ENCODE assay signal across 7 cellular contexts in genomic region chr9:137294684-137295312, GRCh38. TPM values are rescaled to one million over a fixed set of nuclear protein-coding genes. Genes with fewer than 3 reads are reported as not detected.
A peak's percentile ranks its signal among the peaks of the same experiment; 100 is the strongest.
DNase-seq lines count a peak whose midpoint lies in the region; ATAC-seq and TF ChIP-seq lines count a peak whose summit lies in the region.

No MANE protein-coding gene starts in this region.

- H3K27ac ChIP-seq in Peyer's patch (peak overlapping the region; percentile 5 to 99 (median 90)), osteoblast (ENCODE audit: low read depth, low read length) (no peak overlapping the region)

- no peak for DNase-seq in Peyer's patch
- DNase-seq in epithelial cell of esophagus (ENCODE audit: low read depth) = peak; percentile 51
- DNase-seq in osteoblast (ENCODE audit: insufficient read length, low spot score, missing footprints) = peak; percentile 98
- no peak for DNase-seq in middle frontal gyrus (ENCODE audit: extremely low spot score, low spot score)
- DNase-seq in NCI-H187 treated with DMSO at 0.1 percent for 48 hours (lab: John Stamatoyannopoulos, UW) = no peak

- no peaks in the 10 kb centered on the region for H3K79me2 ChIP-seq in osteoblast (ENCODE audit: insufficient read depth, low read length)

- peak overlapping the region; percentile 51 for H3K4me2 ChIP-seq in osteoblast (ENCODE audit: insufficient read depth, low read length)

- no peak for ATAC-seq in GM18907 (IDR thresholded peaks at IDR 0.05; ENCODE audit: unreplicated experiment)

- H3K4me3 ChIP-seq in Peyer's patch = peak overlapping the region; percentile 25 to 88 (median 60)
- no peak overlapping the region for H3K4me3 ChIP-seq in epithelial cell of esophagus (ENCODE audit: low read length)
- peak overlapping the region; percentile 13 for H3K4me3 ChIP-seq in osteoblast (ENCODE audit: insufficient read depth, low read length)

- H3K4me1 ChIP-seq in Peyer's patch = peaks cover 5 to 43% (median 13%) of the 10 kb centered on the region in 4 donors
- peaks cover 4% of the 10 kb centered on the region for H3K4me1 ChIP-seq in osteoblast (ENCODE audit: insufficient read depth, low read length)

- H3K36me3 ChIP-seq in Peyer's patch = no peaks in the 10 kb centered on the region
- H3K36me3 ChIP-seq in osteoblast (ENCODE audit: insufficient read depth, low read length) = no peaks in the 10 kb centered on the region

- peaks cover 3% of the 10 kb centered on the region for H4K20me1 ChIP-seq in osteoblast (ENCODE audit: insufficient read depth, low read length)

- H2AFZ ChIP-seq in osteoblast (ENCODE audit: low read length) = no peak overlapping the region

- TF ChIP-seq POLR2A in Peyer's patch (IDR thresholded peaks at IDR 0.05) = no peak

- TF ChIP-seq CTCF in GM12873 (IDR thresholded peaks at IDR 0.05; ENCODE audit: insufficient read depth, low read depth, low read length, missing control alignments) (peak; percentile 38), Peyer's patch (IDR thresholded peaks at IDR 0.05) (peak in 2 of 6 experiments; percentile 7 to 38), epithelial cell of esophagus (IDR thresholded peaks at IDR 0.05; ENCODE audit: insufficient read depth, low read depth, low read length, missing control alignments) (peak; percentile 39), osteoblast (IDR thresholded peaks at IDR 0.05; ENCODE audit: extremely low read depth, low read depth, low read length) (peak; percentile 44)

- H3K27me3 ChIP-seq in Peyer's patch = no peaks in the 10 kb centered on the region
- H3K27me3 ChIP-seq in osteoblast (ENCODE audit: insufficient read depth, low read length) = peaks cover 44% of the 10 kb centered on the region

- H3K9me3 ChIP-seq in Peyer's patch (no peaks in the 10 kb centered on the region), osteoblast (ENCODE audit: low read depth, low read length) (peaks cover 3% of the 10 kb centered on the region)

RNA-seq across cellular contexts. Expression of gene NRARP, which starts 7.3 kb away (rescaled TPM):
- total RNA-seq in Peyer's patch (10 to 100 TPM; 35.3 to 56.1 (median 43.8) TPM), osteoblast (under 0.01 TPM in 2 replicates)

RNA-seq across cellular contexts. Expression of gene TOR4A, which starts 17.3 kb away (rescaled TPM):
- total RNA-seq in Peyer's patch (10 to 100 TPM; 33.8 to 45.7 (median 39.2) TPM), osteoblast (0.29 and 2.5 TPM in 2 replicates)

RNA-seq across cellular contexts. Expression of gene NELFB, which starts 39.7 kb away (rescaled TPM):
- total RNA-seq in Peyer's patch (10 to 100 TPM; 47.4 to 57.8 (median 50.2) TPM), osteoblast (46.0 and 47.4 TPM in 2 replicates)

RNA-seq across cellular contexts. Expression of gene STPG3, which starts 43.7 kb away (rescaled TPM):
- total RNA-seq in Peyer's patch (not detected), osteoblast (0.36 TPM in 1 of 2 replicates, not detected in the other)

RNA-seq across cellular contexts. Expression of gene TUBB4B, which starts 53.7 kb away (rescaled TPM):
- 100 to 1,000 TPM; 174 to 409 (median 322) TPM for total RNA-seq in Peyer's patch
- 67.7 and 74.0 TPM in 2 replicates for total RNA-seq in osteoblast

Comparison
In these comparisons a context has a peak if more than half of its experiments do, and no peak if none do; other contexts are left out.
1. DNase-seq: peak in epithelial cell of esophagus (single experiment) and osteoblast (single experiment); none in Peyer's patch (0 of 3), middle frontal gyrus (single experiment) and NCI-H187 treated with DMSO at 0.1 percent for 48 hours (single experiment).
2. RNA of gene NRARP, which starts 7.3 kb away (total RNA-seq): 35.3 to 56.1 TPM in Peyer's patch; under 0.01 TPM in osteoblast; every median in the first group is over 10 times any median in the second.